8 cellular contexts compared by ENCODE assay signal in the genomic region with DNA sequence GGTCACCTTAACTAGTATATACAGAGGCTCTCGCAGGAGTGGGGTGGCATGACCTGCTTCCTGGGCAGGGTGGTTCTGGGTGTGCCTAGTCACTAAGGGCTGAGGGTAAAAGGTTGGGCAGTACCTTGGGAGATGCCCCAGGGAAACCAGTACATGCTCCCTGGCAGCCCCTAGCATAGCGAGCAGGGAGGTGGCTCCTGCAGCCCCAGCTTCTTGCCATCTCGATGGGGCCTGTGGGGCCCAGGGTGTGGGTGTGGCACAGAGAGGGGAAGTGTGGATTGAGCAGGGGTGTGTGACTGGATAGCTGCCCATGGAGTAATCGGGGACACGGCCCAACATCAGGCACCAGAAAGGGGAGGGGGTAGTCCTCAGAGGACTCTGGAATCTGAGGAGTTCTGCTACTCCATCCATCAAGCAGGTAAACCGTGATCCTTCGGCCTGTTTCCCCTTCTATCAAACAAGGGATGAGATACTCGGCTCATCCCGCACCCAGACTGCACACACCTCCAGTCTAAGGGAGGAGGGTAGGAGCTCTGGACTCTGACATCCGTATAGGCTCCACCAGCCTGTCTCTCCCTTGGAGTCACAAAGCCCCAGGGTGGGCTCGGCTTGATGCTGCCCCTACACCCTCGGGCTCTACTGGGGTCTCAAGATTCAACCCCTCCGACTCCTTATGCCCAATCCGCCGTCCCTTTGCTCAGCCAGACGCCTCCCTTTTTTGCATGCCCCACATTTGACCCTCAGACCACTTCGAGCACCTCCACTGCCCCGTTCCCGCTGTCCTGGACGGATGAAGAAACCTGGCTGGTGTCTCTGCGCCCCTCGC. TPM values are rescaled to one million over a fixed set of nuclear protein-coding genes. Genes with fewer than 3 reads are reported as not detected.
DNase-seq lines count a peak whose midpoint lies in the region; ATAC-seq, FAIRE-seq and TF ChIP-seq lines count a peak whose summit lies in the region.

No MANE protein-coding gene starts in this region.

- peaks cover 20% of the 10 kb centered on the region for H4K20me1 ChIP-seq in astrocyte (ENCODE audit: insufficient read depth, low read length)

- DNase-seq in CD14-positive monocyte (ENCODE audit: low spot score) (no peak), astrocyte (ENCODE audit: low read depth) (no peak), lower leg skin (ENCODE audit: low spot score in 2 of 2) (peak in 1 of 2 donors; percentile 15), vagina (ENCODE audit: extremely low spot score in 2 of 2) (no peak)
- DNase-seq in stimulated activated CD4-positive, alpha-beta T cell treated with anti-CD3 and anti-CD28 coated beads, Interleukin-4, amount 100 ng/mL, for 4 hours: no peak

- peak overlapping the region; percentile 82 for H3K4me3 ChIP-seq in astrocyte (ENCODE audit: insufficient read depth, low read depth, low read length)
- H3K4me3 ChIP-seq in lower leg skin (ENCODE audit: low read depth, poor library complexity, severe bottlenecking): peak overlapping the region; percentile 78
- H3K4me3 ChIP-seq in vagina: peak overlapping the region; percentile 76 to 93

- peak overlapping the region; percentile 92 to 93 for H3K4me3 Mint-ChIP-seq in CD14-positive monocyte
- peak overlapping the region; percentile 100 for H3K4me3 Mint-ChIP-seq in astrocyte (ENCODE audit: unreplicated experiment)

- peaks cover 0 to 1% (median 0%) of the 10 kb centered on the region in 3 donors for H3K27me3 Mint-ChIP-seq in CD14-positive monocyte (ENCODE audit: low read depth in 3 of 3)
- H3K27me3 Mint-ChIP-seq in astrocyte (ENCODE audit: low read depth, unreplicated experiment): no peaks in the 10 kb centered on the region

- H3K79me2 ChIP-seq in astrocyte (ENCODE audit: insufficient read depth, low read length): peaks cover 47% of the 10 kb centered on the region

- peak overlapping the region; percentile 77 for H3K27ac ChIP-seq in KOPT-K1 (ENCODE audit: low read depth, low read length, poor library complexity, severe bottlenecking)
- peak overlapping the region; percentile 86 for H3K27ac ChIP-seq in astrocyte (ENCODE audit: low read depth, low read length)
- H3K27ac ChIP-seq in vagina: peak overlapping the region; percentile 97

- TF ChIP-seq POLR2A in lower leg skin (IDR thresholded peaks at IDR 0.05) (no peak), vagina (IDR thresholded peaks at IDR 0.05) (no peak)

- FAIRE-seq in astrocyte (lab: Jason Lieb, UNC): no peak

- H2AFZ ChIP-seq in astrocyte (ENCODE audit: low read depth, low read length): peak overlapping the region; percentile 88

- WGBS in lower leg skin, 2 donors: 4 to 5% methylated on average over 21 to 22 of the region's 22 CpGs

- H3K27ac Mint-ChIP-seq in CD14-positive monocyte (peak overlapping the region; percentile 95 to 99 (median 98)), astrocyte (ENCODE audit: unreplicated experiment) (peak overlapping the region; percentile 94)

- peaks cover 16% of the 10 kb centered on the region for H3K4me1 ChIP-seq in astrocyte (ENCODE audit: insufficient read depth, low read length)
- H3K4me1 ChIP-seq in vagina: peaks cover 59% of the 10 kb centered on the region

- peaks cover 19 to 26% of the 10 kb centered on the region in 2 donors for H3K36me3 Mint-ChIP-seq in CD14-positive monocyte
- H3K36me3 Mint-ChIP-seq in astrocyte (ENCODE audit: low read depth, unreplicated experiment): peaks cover 12% of the 10 kb centered on the region

- no peak for ATAC-seq in GM18517 (IDR thresholded peaks at IDR 0.05; ENCODE audit: unreplicated experiment)
- ATAC-seq in HG03095 (IDR thresholded peaks at IDR 0.05; ENCODE audit: unreplicated experiment): no peak

- H3K9me3 ChIP-seq in KOPT-K1 (ENCODE audit: insufficient read depth, low read length, poor library complexity, severe bottlenecking): no peaks in the 10 kb centered on the region
- no peaks in the 10 kb centered on the region for H3K9me3 ChIP-seq in astrocyte (ENCODE audit: insufficient read depth, low read depth, low read length)
- no peaks in the 10 kb centered on the region for H3K9me3 ChIP-seq in vagina

- intact Hi-C loops in CD14-positive monocyte (cut with micrococcal nuclease): loop anchor here in 1 of 2 donors (2.0 kb wide), 2 partner anchors 18 to 54 kb away; partner anchors contain the start of gene MZF1
- intact Hi-C loops in lower leg skin (cut with DNase I; ENCODE audit: low total_unique reads): no loop called here
- intact Hi-C loops in vagina (cut with DNase I): no loop called here

- peak overlapping the region; percentile 96 for H3K4me2 ChIP-seq in astrocyte (ENCODE audit: low read length)

- TF ChIP-seq CTCF in CD14-positive monocyte (IDR thresholded peaks at IDR 0.05): no peak
- TF ChIP-seq CTCF in astrocyte (IDR thresholded peaks at IDR 0.05; ENCODE audit: insufficient read depth, low read depth, low read length): no peak
- TF ChIP-seq CTCF in lower leg skin (IDR thresholded peaks at IDR 0.05): no peak
- peak in 2 of 3 experiments; percentile 16 to 43 for TF ChIP-seq CTCF in vagina (IDR thresholded peaks at IDR 0.05)

- H3K9ac ChIP-seq in astrocyte (ENCODE audit: low read length): peak overlapping the region; percentile 93

- H3K9me3 Mint-ChIP-seq in CD14-positive monocyte (peaks cover 0 to 3% (median 0%) of the 10 kb centered on the region in 7 donors), astrocyte (ENCODE audit: unreplicated experiment) (no peaks in the 10 kb centered on the region)

- H3K36me3 ChIP-seq in KOPT-K1 (ENCODE audit: insufficient read depth, low read length) (peaks cover 18% of the 10 kb centered on the region), astrocyte (ENCODE audit: insufficient read depth, low read length) (peaks cover 2% of the 10 kb centered on the region), vagina (peaks cover 0 to 18% of the 10 kb centered on the region in 2 donors)

- H3K27me3 ChIP-seq in astrocyte (ENCODE audit: insufficient read depth, low read length) (no peaks in the 10 kb centered on the region), vagina (no peaks in the 10 kb centered on the region)

- H3K4me1 Mint-ChIP-seq in CD14-positive monocyte (peaks cover 44% of the 10 kb centered on the region), astrocyte (ENCODE audit: low read depth, unreplicated experiment) (peaks cover 24% of the 10 kb centered on the region)

RNA-seq across cellular contexts. Expression of gene ZBTB45, which starts 1.1 kb away (rescaled TPM):
- 1 to 10 TPM; 2.2 to 2.6 TPM for polyA plus RNA-seq in CD14-positive monocyte
- 16.2 and 16.3 TPM in 2 replicates for total RNA-seq in astrocyte
- total RNA-seq in lower leg skin: 10 to 100 TPM; 13.3 to 30.5 (median 18.4) TPM
- total RNA-seq in vagina: 14.0 TPM

RNA-seq across cellular contexts. Expression of gene SLC27A5, which starts 6.7 kb away (rescaled TPM):
- polyA plus RNA-seq in CD14-positive monocyte: 1 to 10 TPM; 2.8 to 2.9 TPM
- total RNA-seq in astrocyte (6.8 TPM in 2 replicates), lower leg skin (10 to 100 TPM in 1 of 4 donors, 1 to 10 TPM in 3; 4.8 to 11.7 (median 8.1) TPM), vagina (35.8 TPM)

RNA-seq across cellular contexts. Expression of gene TRIM28, which starts 25.4 kb away (rescaled TPM):
- polyA plus RNA-seq in CD14-positive monocyte: 10 to 100 TPM; 16.2 to 35.0 TPM
- total RNA-seq in astrocyte (339 and 351 TPM in 2 replicates), lower leg skin (100 to 1,000 TPM; 225 to 412 (median 265) TPM), vagina (274 TPM)

RNA-seq across cellular contexts. Expression of gene CHMP2A, which starts 36.4 kb away (rescaled TPM):
- polyA plus RNA-seq in CD14-positive monocyte: 100 to 1,000 TPM; 290 to 323 TPM
- total RNA-seq in astrocyte (71.3 and 80.0 TPM in 2 replicates), lower leg skin (100 to 1,000 TPM; 104 to 129 (median 118) TPM), vagina (76.4 TPM)

RNA-seq across cellular contexts. Expression of gene UBE2M, which starts 39.9 kb away (rescaled TPM):
- polyA plus RNA-seq in CD14-positive monocyte: 10 to 100 TPM in 1 of 2 donors, 1 to 10 TPM in 1; 7.8 to 14.3 TPM
- 106 and 113 TPM in 2 replicates for total RNA-seq in astrocyte
- total RNA-seq in lower leg skin: 10 to 100 TPM; 14.8 to 37.0 (median 23.6) TPM
- 33.6 TPM for total RNA-seq in vagina

Comparison
In these comparisons a context has a peak if more than half of its experiments do, and no peak if none do; other contexts are left out.
1. CTCF ChIP-seq: peak in vagina (2 of 3); none in CD14-positive monocyte (single experiment), astrocyte (single experiment) and lower leg skin (0 of 3).
2. Peak in every context shown above with its lines, with median percentiles within 50 percentile points of each other: H3K27ac ChIP-seq and H3K4me3 ChIP-seq.